ENCODE assay signal across 8 cellular contexts in the genomic region with DNA sequence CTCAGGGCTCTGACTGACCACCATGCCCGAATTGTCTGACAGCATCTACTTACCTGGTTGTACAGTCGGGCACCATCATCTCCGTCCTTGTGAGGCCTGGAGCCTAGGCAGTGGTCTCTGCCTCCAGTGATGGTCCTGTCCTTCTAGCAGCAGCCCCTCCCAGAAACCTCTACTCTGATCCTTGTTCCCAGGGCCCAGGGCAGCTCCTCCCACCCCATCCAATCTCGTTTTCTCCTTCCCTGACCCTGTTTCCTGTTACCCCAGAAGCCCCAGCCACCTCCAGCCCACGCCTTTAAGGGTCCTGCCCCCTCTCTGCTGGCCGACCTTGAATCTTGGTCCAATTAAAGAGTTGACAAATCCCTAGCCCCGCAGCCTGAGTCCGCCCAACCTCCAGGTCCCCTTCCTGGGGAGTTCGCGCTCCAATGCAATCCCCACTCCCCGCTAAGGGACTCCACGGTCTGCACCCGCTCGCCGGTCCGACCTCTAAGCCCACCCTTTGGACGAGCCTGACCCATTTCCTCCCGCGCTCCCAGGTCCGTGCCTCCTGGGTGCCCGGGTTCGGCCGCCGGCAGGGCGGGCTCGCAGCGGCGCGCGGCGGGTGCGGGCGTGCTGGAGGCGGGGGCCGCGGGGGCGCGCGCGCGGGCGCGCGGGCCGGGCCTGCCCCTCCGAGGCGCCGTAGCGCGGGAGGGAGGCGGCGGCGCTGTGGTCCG. TPM values are rescaled to one million over a fixed set of nuclear protein-coding genes. Genes with fewer than 3 reads are reported as not detected.
DNase-seq lines count a peak whose midpoint lies in the region; ATAC-seq and TF ChIP-seq lines count a peak whose summit lies in the region.

A gene with protein sequence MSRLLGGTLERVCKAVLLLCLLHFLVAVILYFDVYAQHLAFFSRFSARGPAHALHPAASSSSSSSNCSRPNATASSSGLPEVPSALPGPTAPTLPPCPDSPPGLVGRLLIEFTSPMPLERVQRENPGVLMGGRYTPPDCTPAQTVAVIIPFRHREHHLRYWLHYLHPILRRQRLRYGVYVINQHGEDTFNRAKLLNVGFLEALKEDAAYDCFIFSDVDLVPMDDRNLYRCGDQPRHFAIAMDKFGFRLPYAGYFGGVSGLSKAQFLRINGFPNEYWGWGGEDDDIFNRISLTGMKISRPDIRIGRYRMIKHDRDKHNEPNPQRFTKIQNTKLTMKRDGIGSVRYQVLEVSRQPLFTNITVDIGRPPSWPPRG (plus strand): TSS at position 660 of the 710 bp plus-strand sequence. CDS start 1,951 bp downstream, outside the sequence.

- H3K27me3 ChIP-seq in esophagus (ENCODE audit: control insufficient read depth in 1 of 2, insufficient read depth in 2 of 2, low read length in 2 of 2) (no peaks in the 10 kb centered on the region), mucosa of stomach (ENCODE audit: control insufficient read depth, insufficient read depth, low read length) (no peaks in the 10 kb centered on the region), thymus (ENCODE audit: control insufficient read depth, insufficient read depth) (peaks cover 4% of the 10 kb centered on the region)

- TF ChIP-seq CTCF in GM12865 (IDR thresholded peaks at IDR 0.05; ENCODE audit: insufficient read depth, low read depth, low read length, missing control alignments) = no peak

- no peak for ATAC-seq in GM18861 (IDR thresholded peaks at IDR 0.05; ENCODE audit: unreplicated experiment)

- WGBS in esophagus, 2 donors = 5 to 10% methylated on average over 29 to 54 of the region's 54 CpGs
- WGBS in thymus = 12% methylated on average over 54 of the region's 54 CpGs

- H3K4me3 ChIP-seq in GM12865 (ENCODE audit: low read depth, low read length) (peak within 1 kb of the TSS; percentile 68), esophagus (ENCODE audit: low read depth in 1 of 2, low read length in 2 of 2) (peak within 1 kb of the TSS; percentile 60 to 74), mucosa of stomach (ENCODE audit: low read length) (peak within 1 kb of the TSS; percentile 42), thymus (ENCODE audit: low read length) (peak within 1 kb of the TSS; percentile 59)

- H3K4me1 ChIP-seq in esophagus (ENCODE audit: control insufficient read depth in 2 of 2, insufficient read depth in 2 of 2, low read length in 1 of 2) = peaks cover 18 to 45% of the 10 kb centered on the region in 2 donors
- peaks cover 49% of the 10 kb centered on the region for H3K4me1 ChIP-seq in mucosa of stomach (ENCODE audit: control insufficient read depth, insufficient read depth, low read length)
- H3K4me1 ChIP-seq in thymus (ENCODE audit: control insufficient read depth, insufficient read depth, low read length) = peaks cover 20% of the 10 kb centered on the region

- DNase-seq in GM12865 (ENCODE audit: low read depth) = peak; percentile 57
- DNase-seq in MV-4-11 (lab: John Stamatoyannopoulos, UW) = peak; percentile 22
- peak; percentile 77 for DNase-seq in activated CD8-positive, alpha-beta memory T cell treated with anti-CD3 and anti-CD28 coated beads for 24 hours
- DNase-seq in central memory CD4-positive, alpha-beta T cell = no peak

- H3K9me3 ChIP-seq in esophagus (ENCODE audit: control insufficient read depth in 2 of 2, insufficient read depth in 1 of 2, low read depth in 1 of 2, low read length in 1 of 2) (no peaks in the 10 kb centered on the region), mucosa of stomach (ENCODE audit: control insufficient read depth, low read length) (no peaks in the 10 kb centered on the region), thymus (ENCODE audit: control insufficient read depth) (no peaks in the 10 kb centered on the region)

- peaks cover 5 to 20% of the 10 kb centered on the region in 2 donors for H3K36me3 ChIP-seq in esophagus (ENCODE audit: control insufficient read depth in 2 of 2, insufficient read depth in 2 of 2, low read length in 1 of 2)
- peaks cover 6% of the 10 kb centered on the region for H3K36me3 ChIP-seq in mucosa of stomach (ENCODE audit: control insufficient read depth, insufficient read depth, low read length)
- peaks cover 19% of the 10 kb centered on the region for H3K36me3 ChIP-seq in thymus (ENCODE audit: control insufficient read depth, insufficient read depth)

- H3K27ac ChIP-seq in esophagus (ENCODE audit: low read depth in 2 of 2, low read length in 1 of 2) = peak within 1 kb of the TSS; percentile 57 to 85
- H3K27ac ChIP-seq in thymus (ENCODE audit: low read depth) = no peak within 1 kb of the TSS

- peak within 1 kb of the TSS; percentile 49 for H3K9ac ChIP-seq in mucosa of stomach (ENCODE audit: low read length)

RNA-seq across cellular contexts. Expression of the gene that starts here (rescaled TPM):
- 10 to 100 TPM; 22.7 to 30.6 TPM for polyA plus RNA-seq in esophagus
- polyA plus RNA-seq in thymus = 7.3 TPM
